20 cellular contexts compared by ENCODE assay signal in the genomic region with DNA sequence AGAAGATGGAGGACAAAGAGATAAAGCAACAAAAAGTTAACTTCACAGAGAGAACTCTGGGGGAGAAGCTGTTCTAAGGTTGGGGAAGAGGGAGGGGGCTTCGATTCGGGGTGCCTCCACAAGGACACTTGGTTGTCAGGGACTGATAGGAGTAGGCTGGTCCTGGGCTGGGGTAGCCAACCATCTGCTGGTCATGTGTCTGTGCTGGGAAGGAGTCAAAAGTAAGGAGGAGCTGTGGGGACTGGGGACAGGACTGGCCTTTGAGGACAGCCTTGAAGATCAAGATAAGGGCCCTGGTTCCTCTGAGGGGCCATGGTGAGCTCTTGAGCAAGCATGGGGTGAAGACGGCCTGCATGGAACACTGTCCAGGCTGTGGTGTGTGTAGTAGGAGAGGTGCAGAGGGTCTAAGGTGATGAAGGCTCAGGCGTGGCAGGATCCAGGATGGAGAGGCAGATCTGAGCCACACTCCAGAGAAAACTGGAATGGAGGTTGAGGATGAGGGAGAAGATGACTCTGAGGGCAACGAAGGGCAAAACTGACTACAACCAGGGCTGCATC. TPM values are rescaled to one million over a fixed set of nuclear protein-coding genes. Genes with fewer than 3 reads are reported as not detected.
DNase-seq lines count a peak whose midpoint lies in the region; ATAC-seq, FAIRE-seq and TF ChIP-seq lines count a peak whose summit lies in the region.
"Had no signal": no experiment of that assay in that cellular context is flagged by ENCODE, and none has a peak within 500 bp of the region (broad histone marks: within the 10 kb centered on the region; RNA-seq: fewer than 3 reads in every experiment).

No MANE protein-coding gene starts in this region.

- H3K4me1 Mint-ChIP-seq in neural crest cell: peaks cover 22% of the 10 kb centered on the region

- H3K4ac ChIP-seq in neuronal stem cell (ENCODE audit: low read length): no peak overlapping the region

- TF ChIP-seq CTCF in dorsolateral prefrontal cortex (IDR thresholded peaks at IDR 0.05 in 54 of 56, conservative IDR thresholded peaks at IDR 0.05 in 2 of 56; ENCODE audit: low read depth in 1 of 56, partially characterized antibody in 56 of 56) (no peak), kidney (IDR thresholded peaks at IDR 0.05; ENCODE audit: borderline replicate concordance, extremely low read depth, insufficient read depth) (no peak), neural crest cell (conservative IDR thresholded peaks at IDR 0.05) (no peak), upper lobe of left lung (IDR thresholded peaks at IDR 0.05) (no peak)

- intact Hi-C loops in dorsolateral prefrontal cortex (cut with DNase I): loop anchor here (2.0 to 5.0 kb wide), 4 partner anchors 39 to 73 kb away; a partner anchor contains a TSS
- intact Hi-C loops in kidney (cut with DNase I): no loop called here

- no peak for DNase-seq in dorsolateral prefrontal cortex
- DNase-seq in kidney: no peak
- DNase-seq in neural crest cell (ENCODE audit: low read depth, low spot score): no peak
- DNase-seq in upper lobe of left lung: peak in 1 of 2 donors; percentile 30
- no peak for DNase-seq in neuronal stem cell (ENCODE audit: low spot score)
- no peak for DNase-seq in NCI-H526 treated with DMSO at 0.1 percent for 48 hours (lab: John Stamatoyannopoulos, UW)
- no peak for DNase-seq in NCI-H2196 treated with DMSO at 0.1 percent for 48 hours (lab: John Stamatoyannopoulos, UW; ENCODE audit: unreplicated experiment)
- DNase-seq: activated naive CD4-positive, alpha-beta T cell treated with anti-CD3 and anti-CD28 coated beads, Interleukin-2, amount 10 ng/mL, durations not matched to agents 7 days and 5 days; activated T-cell treated with anti-CD3 and anti-CD28 coated beads, Interleukin-2, amount 50 U/mL, for 48 hours; foreskin melanocyte; NCI-H2029; NCI-H446 treated with DMSO at 0.1 percent for 48 hours; stimulated activated CD4-positive, alpha-beta T cell treated with anti-CD3 and anti-CD28 coated beads, Interleukin-4, amount 100 ng/mL, for 4 hours; T-helper 9 cell had no signal

- no peak overlapping the region for H2BK12ac ChIP-seq in neuronal stem cell (ENCODE audit: low read length)

- H3K36me3 Mint-ChIP-seq in neural crest cell (ENCODE audit: low read depth): peaks cover 2% of the 10 kb centered on the region
- H3K36me3 Mint-ChIP-seq: activated naive CD4-positive, alpha-beta T cell treated with anti-CD3 and anti-CD28 coated beads, Interleukin-2, amount 10 ng/mL, durations not matched to agents 7 days and 5 days had no signal

- peaks cover 0 to 14% (median 0%) of the 10 kb centered on the region in 45 donors for H3K27me3 ChIP-seq in dorsolateral prefrontal cortex
- peaks cover 0 to 7% (median 0%) of the 10 kb centered on the region in 4 donors for H3K27me3 ChIP-seq in upper lobe of left lung
- peaks cover 4 to 30% (median 14%) of the 10 kb centered on the region in 3 experiments for H3K27me3 ChIP-seq in neuronal stem cell (ENCODE audit: control insufficient read depth in 3 of 3, insufficient read depth in 3 of 3, low read depth in 1 of 3, low read length in 3 of 3)

- no peak overlapping the region for H3K14ac ChIP-seq in neuronal stem cell (ENCODE audit: low read length)

- H3K27ac Mint-ChIP-seq in neural crest cell (ENCODE audit: unreplicated experiment): no peak overlapping the region
- H3K27ac Mint-ChIP-seq: activated naive CD4-positive, alpha-beta T cell treated with anti-CD3 and anti-CD28 coated beads, Interleukin-2, amount 10 ng/mL, durations not matched to agents 7 days and 5 days had no signal

- no peak overlapping the region for H3K23ac ChIP-seq in neuronal stem cell (ENCODE audit: low read depth, low read length, poor library complexity)

- peak in 1 of 2 donors; percentile 49 for ATAC-seq in upper lobe of left lung (ENCODE audit: low FRiP score in 2 of 2)
- ATAC-seq: activated CD4-positive, CD25-positive, alpha-beta regulatory T cell treated with anti-CD3 and anti-CD28 coated beads, Interleukin-2, amount 50 U/mL, for 24 hours; SK-N-SH treated with all-trans-retinoic acid at 6 μM for 48 hours had no signal

- H3K36me3 ChIP-seq in kidney (ENCODE audit: control insufficient read depth in 1 of 2, insufficient read depth in 2 of 2, low read length in 2 of 2): no peaks in the 10 kb centered on the region
- no peaks in the 10 kb centered on the region for H3K36me3 ChIP-seq in upper lobe of left lung
- no peaks in the 10 kb centered on the region for H3K36me3 ChIP-seq in neuronal stem cell (replicated peaks in 1 of 2; ENCODE audit: control insufficient read depth in 2 of 2, insufficient read depth in 2 of 2, low read length in 2 of 2)

- peak overlapping the region; percentile 31 for H3K4me3 Mint-ChIP-seq in neural crest cell
- H3K4me3 Mint-ChIP-seq: activated naive CD4-positive, alpha-beta T cell treated with anti-CD3 and anti-CD28 coated beads, Interleukin-2, amount 10 ng/mL, durations not matched to agents 7 days and 5 days had no signal

- peak overlapping the region in 25 of 59 donors; percentile 1 to 96 (median 38) for H3K27ac ChIP-seq in dorsolateral prefrontal cortex
- H3K27ac ChIP-seq in kidney (ENCODE audit: low read depth in 2 of 2, low read length in 2 of 2): peak overlapping the region in 1 of 2 donors; percentile 4
- peak overlapping the region in 2 of 4 donors; percentile 59 to 91 for H3K27ac ChIP-seq in upper lobe of left lung
- H3K27ac ChIP-seq in neuronal stem cell (replicated peaks; ENCODE audit: low read length): no peak overlapping the region
- H3K27ac ChIP-seq: KMS-11, parathyroid adenoma had no signal

- no peaks in the 10 kb centered on the region for H3K9me3 Mint-ChIP-seq in neural crest cell
- H3K9me3 Mint-ChIP-seq: activated naive CD4-positive, alpha-beta T cell treated with anti-CD3 and anti-CD28 coated beads, Interleukin-2, amount 10 ng/mL, durations not matched to agents 7 days and 5 days had no signal

- H3K4me3 ChIP-seq in dorsolateral prefrontal cortex (peak overlapping the region in 40 of 59 donors; percentile 12 to 90 (median 79)), kidney (ENCODE audit: low read length in 2 of 2) (peak overlapping the region; percentile 45 to 85), upper lobe of left lung (peak overlapping the region in 3 of 4 donors; percentile 5 to 77 (median 74)), neuronal stem cell (ENCODE audit: low read length in 2 of 2) (no peak overlapping the region)

- no peak overlapping the region for H2AK5ac ChIP-seq in neuronal stem cell (ENCODE audit: low read depth, low read length)

- no peak overlapping the region for H3K4me2 ChIP-seq in neuronal stem cell (ENCODE audit: insufficient read depth, low read length, poor library complexity, severe bottlenecking)
- H3K4me2 ChIP-seq: KMS-11 had no signal

- H3K27me3 Mint-ChIP-seq in neural crest cell (ENCODE audit: low read depth): peaks cover 28% of the 10 kb centered on the region

- no peak overlapping the region for H4K8ac ChIP-seq in neuronal stem cell (ENCODE audit: low read depth, low read length)

- no peak overlapping the region for H2BK120ac ChIP-seq in neuronal stem cell (ENCODE audit: low read depth, low read length)

- H3K9ac ChIP-seq in kidney (ENCODE audit: low read length in 2 of 2): no peak overlapping the region
- no peak overlapping the region for H3K9ac ChIP-seq in neuronal stem cell (ENCODE audit: low read depth, low read length, poor library complexity)
- H3K9ac ChIP-seq: KMS-11, parathyroid adenoma had no signal

- WGBS in upper lobe of left lung, 2 donors: 78 to 88% methylated on average over 5 of the region's 5 CpGs
- no CpG with 5 or more reads among the region's 5 CpGs for WGBS in neuronal stem cell (ENCODE audit: extremely low coverage in 2 of 2, insufficient read length in 2 of 2, insufficient replicate concordance in 1 of 2), 2 donors

- H2BK15ac ChIP-seq in neuronal stem cell (ENCODE audit: low read length): no peak overlapping the region

- H3K18ac ChIP-seq in neuronal stem cell (ENCODE audit: low read length): no peak overlapping the region

- H3K9me3 ChIP-seq in kidney (ENCODE audit: control insufficient read depth in 1 of 2, low read length in 2 of 2) (no peaks in the 10 kb centered on the region), upper lobe of left lung (no peaks in the 10 kb centered on the region), neuronal stem cell (replicated peaks in 1 of 2; ENCODE audit: control insufficient read depth in 2 of 2, insufficient read depth in 1 of 2, low read depth in 1 of 2, low read length in 2 of 2) (no peaks in the 10 kb centered on the region)

- no peak overlapping the region for H4K91ac ChIP-seq in neuronal stem cell (ENCODE audit: low read depth, low read length, poor library complexity)

- no peak for FAIRE-seq in kidney (lab: Jason Lieb, UNC)
- FAIRE-seq: astrocyte had no signal

- no peak for TF ChIP-seq EP300 in upper lobe of left lung (IDR thresholded peaks at IDR 0.05)

- H2AFZ ChIP-seq in neuronal stem cell (ENCODE audit: low read length): no peak overlapping the region
- H2AFZ ChIP-seq: parathyroid adenoma had no signal

- peak in 1 of 4 donors; percentile 60 for TF ChIP-seq POLR2A in upper lobe of left lung (IDR thresholded peaks at IDR 0.05)

- no peaks in the 10 kb centered on the region for H3K79me1 ChIP-seq in neuronal stem cell (ENCODE audit: low read depth, low read length)

- H3K4me1 ChIP-seq in kidney (ENCODE audit: control insufficient read depth in 1 of 2, insufficient read depth in 1 of 2, low read depth in 1 of 2, low read length in 2 of 2): peaks cover 8 to 14% of the 10 kb centered on the region in 2 donors
- peaks cover 4 to 28% (median 10%) of the 10 kb centered on the region in 4 donors for H3K4me1 ChIP-seq in upper lobe of left lung
- H3K4me1 ChIP-seq in neuronal stem cell (ENCODE audit: control insufficient read depth in 2 of 2, insufficient read depth in 1 of 2, low read depth in 1 of 2, low read length in 2 of 2): peaks cover 0 to 1% of the 10 kb centered on the region in 2 donors
- H3K4me1 ChIP-seq: parathyroid adenoma had no signal

- no peak overlapping the region for H2BK5ac ChIP-seq in neuronal stem cell (ENCODE audit: low read length)

RNA-seq across cellular contexts. Expression of a gene that starts 1.7 kb away (rescaled TPM):
- 100 to 1,000 TPM in 1 of 120 experiments, 10 to 100 TPM in 119; 12.4 to 139 (median 33.9) TPM for total RNA-seq in dorsolateral prefrontal cortex
- 18.5 TPM for total RNA-seq in kidney
- polyA plus RNA-seq in kidney (ENCODE audit: insufficient read depth, low read depth, low replicate concordance): 43.3 TPM
- total RNA-seq in neural crest cell: 3.2 and 4.8 TPM in 2 replicates
- 100 to 1,000 TPM in 5 of 6 donors, 10 to 100 TPM in 1; 70.1 to 178 (median 160) TPM for total RNA-seq in upper lobe of left lung
- 0.99 TPM for polyA plus RNA-seq in neuronal stem cell (2013, experiment 1 of 2)
- 0.84 TPM for polyA plus RNA-seq in neuronal stem cell (2013, experiment 2 of 2)

RNA-seq across cellular contexts. Expression of a gene that starts 47.9 kb away (rescaled TPM):
- total RNA-seq in dorsolateral prefrontal cortex (under 1 TPM in 2 of 120 experiments, not detected in 118; 0.44 to 0.60 TPM), kidney (not detected), neural crest cell (not detected in 2 replicates), upper lobe of left lung (not detected)
- polyA plus RNA-seq in kidney (ENCODE audit: insufficient read depth, low read depth, low replicate concordance): not detected
- polyA plus RNA-seq in neuronal stem cell (2013, experiment 1 of 2): not detected
- not detected for polyA plus RNA-seq in neuronal stem cell (2013, experiment 2 of 2)
- total RNA-seq: astrocyte, RPMI7951 had no signal

Comparison
In these comparisons a context has a peak if more than half of its experiments do, and no peak if none do; other contexts are left out.
1. H3K4me3 ChIP-seq: peak in dorsolateral prefrontal cortex (40 of 59), kidney (2 of 2) and upper lobe of left lung (3 of 4); none in neuronal stem cell (0 of 2).